23 cellular contexts compared by ENCODE assay signal in the genomic region with DNA sequence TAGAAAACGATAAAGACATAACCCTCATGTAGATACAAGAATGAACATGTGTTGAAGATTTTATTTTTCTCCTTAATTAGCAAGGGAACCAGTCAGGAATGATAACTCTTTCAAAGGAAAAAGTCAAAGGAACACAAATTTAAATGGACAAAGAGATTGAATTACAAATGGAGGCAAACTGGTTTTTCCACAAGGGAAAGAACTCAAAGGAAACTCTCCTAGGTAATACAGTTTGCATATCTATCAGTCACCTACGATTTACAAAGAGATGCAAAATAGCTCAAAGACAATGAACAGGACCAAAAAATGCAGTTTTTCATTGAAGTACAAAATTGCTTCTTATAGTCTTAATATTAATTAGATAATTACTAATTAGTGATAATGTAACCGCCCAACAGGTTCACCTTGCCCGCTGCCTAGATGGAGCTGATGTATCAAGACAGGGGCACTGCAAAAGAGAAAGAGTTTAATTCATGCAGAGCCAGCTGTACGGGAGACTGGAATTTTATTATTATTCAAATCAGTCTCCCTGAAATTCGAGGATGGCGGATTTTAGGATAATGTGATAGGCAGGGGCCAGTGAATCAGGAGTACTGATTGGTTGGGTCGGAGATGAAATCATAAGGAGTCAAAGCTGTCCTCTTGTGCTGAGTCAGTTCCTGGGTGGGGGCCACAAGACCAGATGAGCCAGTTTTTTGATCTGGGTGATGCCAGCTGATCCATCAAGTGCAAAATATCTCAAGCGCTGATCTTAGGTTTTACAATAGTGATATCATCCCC.
DNase-seq lines count a peak whose midpoint lies in the region; ATAC-seq, FAIRE-seq and TF ChIP-seq lines count a peak whose summit lies in the region.
"Had no signal": no experiment of that assay in that cellular context is flagged by ENCODE, and none has a peak within 500 bp of the region (broad histone marks: within the 10 kb centered on the region; RNA-seq: fewer than 3 reads in every experiment).

No MANE protein-coding gene starts in this region.

- dilution Hi-C loops in keratinocyte (cut with MboI; ENCODE audit: extremely low pct_ligation_motif_present, low sequenced_read_pairs) = no loop called here

- no peaks in the 10 kb centered on the region for H3K36me3 Mint-ChIP-seq in activated T-cell treated with anti-CD3 and anti-CD28 coated beads, Interleukin-2, amount 50 U/mL, for 4 hours (ENCODE audit: insufficient read depth)

- no peak for FAIRE-seq in keratinocyte (lab: Jason Lieb, UNC)
- FAIRE-seq: H54 had no signal

- H3K9me3 ChIP-seq in keratinocyte (ENCODE audit: control insufficient read depth, low read depth, low read length) (no peaks in the 10 kb centered on the region), uterus (no peaks in the 10 kb centered on the region)
- H3K9me3 ChIP-seq: Peyer's patch had no signal

- no peak overlapping the region for H3K9ac ChIP-seq in keratinocyte (ENCODE audit: control insufficient read depth, extremely low read depth, insufficient read depth, low read length)
- H3K9ac ChIP-seq: KMS-11 had no signal

- TF ChIP-seq POLR2A in uterus (IDR thresholded peaks at IDR 0.05) = no peak

- H3K4me1 ChIP-seq in keratinocyte (ENCODE audit: control insufficient read depth, extremely low read depth, insufficient read depth, low read length) (peaks cover 9% of the 10 kb centered on the region), uterus (no peaks in the 10 kb centered on the region)
- H3K4me1 ChIP-seq: Peyer's patch had no signal

- no peak overlapping the region for H3K4me3 Mint-ChIP-seq in activated T-cell treated with anti-CD3 and anti-CD28 coated beads, Interleukin-2, amount 50 U/mL, for 4 hours
- H3K4me3 Mint-ChIP-seq: activated CD4-positive, alpha-beta T cell treated with anti-CD3 and anti-CD28 coated beads, Interleukin-2, amount 10 ng/mL, durations not matched to agents 7 days and 5 days; activated naive CD8-positive, alpha-beta T cell treated with anti-CD3 and anti-CD28 coated beads for 36 hours; T-helper 17 cell had no signal

- intact Hi-C loops in uterus (cut with DNase I; ENCODE audit: low total_unique reads) = no loop called here

- no peak for TF ChIP-seq CTCF in epithelial cell of esophagus (IDR thresholded peaks at IDR 0.05; ENCODE audit: insufficient read depth, low read depth, low read length, missing control alignments)
- no peak for TF ChIP-seq CTCF in keratinocyte (optimal IDR thresholded peaks at IDR 0.05 in 1 of 3, IDR thresholded peaks at IDR 0.05 in 1 of 3, conservative IDR thresholded peaks at IDR 0.05 in 1 of 3; ENCODE audit: extremely low read depth in 1 of 3, insufficient read depth in 2 of 3, low read length in 3 of 3)
- no peak for TF ChIP-seq CTCF in uterus (IDR thresholded peaks at IDR 0.05)

- peak overlapping the region; percentile 49 for H2AFZ ChIP-seq in keratinocyte (ENCODE audit: control insufficient read depth, low read length)

- no peaks in the 10 kb centered on the region for H3K9me1 ChIP-seq in keratinocyte (ENCODE audit: control insufficient read depth, extremely low read depth, insufficient read depth, low read length)

- no peaks in the 10 kb centered on the region for H3K79me2 ChIP-seq in keratinocyte (ENCODE audit: control insufficient read depth, insufficient read depth, low read length)

- no peak overlapping the region for H3K4me2 ChIP-seq in keratinocyte (ENCODE audit: control insufficient read depth, extremely low read depth, insufficient read depth, low read depth, low read length)
- H3K4me2 ChIP-seq: KMS-11 had no signal

- no peaks in the 10 kb centered on the region for H3K27me3 Mint-ChIP-seq in activated T-cell treated with anti-CD3 and anti-CD28 coated beads, Interleukin-2, amount 50 U/mL, for 4 hours (ENCODE audit: low read depth)
- H3K27me3 Mint-ChIP-seq: activated CD4-positive, alpha-beta T cell treated with anti-CD3 and anti-CD28 coated beads, Interleukin-2, amount 10 ng/mL, durations not matched to agents 7 days and 5 days; activated naive CD8-positive, alpha-beta T cell treated with anti-CD3 and anti-CD28 coated beads for 36 hours; T-helper 17 cell had no signal

- ATAC-seq in activated T-cell treated with anti-CD3 and anti-CD28 coated beads, Interleukin-2, amount 50 U/mL, for 4 hours = no peak
- ATAC-seq: left ventricle myocardium superior, sciatic nerve, T-helper 17 cell had no signal

- H3K27me3 ChIP-seq in keratinocyte (ENCODE audit: control insufficient read depth, extremely low read depth, insufficient read depth, low read length) = no peaks in the 10 kb centered on the region
- H3K27me3 ChIP-seq in uterus = no peaks in the 10 kb centered on the region
- H3K27me3 ChIP-seq: Peyer's patch had no signal

- H3K4me1 Mint-ChIP-seq in activated T-cell treated with anti-CD3 and anti-CD28 coated beads, Interleukin-2, amount 50 U/mL, for 4 hours (ENCODE audit: low read depth) = no peaks in the 10 kb centered on the region
- H3K4me1 Mint-ChIP-seq: activated CD4-positive, alpha-beta T cell treated with anti-CD3 and anti-CD28 coated beads, Interleukin-2, amount 10 ng/mL, durations not matched to agents 7 days and 5 days; activated naive CD8-positive, alpha-beta T cell treated with anti-CD3 and anti-CD28 coated beads for 36 hours had no signal

- peaks cover 7% of the 10 kb centered on the region for H3K9me3 Mint-ChIP-seq in activated T-cell treated with anti-CD3 and anti-CD28 coated beads, Interleukin-2, amount 50 U/mL, for 4 hours

- H4K20me1 ChIP-seq in keratinocyte (ENCODE audit: control insufficient read depth, extremely low read depth, insufficient read depth, low read length) = no peaks in the 10 kb centered on the region

- no peak overlapping the region for H3K4me3 ChIP-seq in epithelial cell of esophagus (ENCODE audit: low read length)
- no peak overlapping the region for H3K4me3 ChIP-seq in keratinocyte (ENCODE audit: control insufficient read depth in 2 of 3, extremely low read depth in 1 of 3, insufficient read depth in 2 of 3, low read depth in 1 of 3, low read length in 3 of 3)
- no peak overlapping the region for H3K4me3 ChIP-seq in uterus
- H3K4me3 ChIP-seq: Peyer's patch had no signal

- H3K36me3 ChIP-seq in keratinocyte (ENCODE audit: control insufficient read depth in 2 of 2, extremely low read depth in 1 of 2, insufficient read depth in 2 of 2, low read length in 2 of 2) (no peaks in the 10 kb centered on the region), uterus (no peaks in the 10 kb centered on the region)
- H3K36me3 ChIP-seq: Peyer's patch had no signal

- peak; percentile 66 for DNase-seq in ELF-1 (ENCODE audit: low read depth, low spot score)
- DNase-seq in NCI-H510A treated with DMSO at 0.1 percent for 48 hours (lab: John Stamatoyannopoulos, UW) = peak; percentile 89
- DNase-seq in epithelial cell of esophagus (ENCODE audit: low read depth) = peak; percentile 88
- DNase-seq in keratinocyte (ENCODE audit: low read depth, low spot score) = peak; percentile 26
- no peak for DNase-seq in activated T-cell treated with anti-CD3 and anti-CD28 coated beads, Interleukin-2, amount 50 U/mL, for 4 hours
- DNase-seq in NCI-H1436 treated with DMSO at 0.1 percent for 48 hours (lab: John Stamatoyannopoulos, UW) = no peak
- no peak for DNase-seq in epidermal melanocyte (ENCODE audit: insufficient read length, low spot score)
- no peak for DNase-seq in uterus
- DNase-seq: activated CD4-positive, alpha-beta T cell treated with anti-CD3 and anti-CD28 coated beads, Interleukin-2, amount 10 ng/mL, durations not matched to agents 7 days and 5 days; activated naive CD8-positive, alpha-beta T cell treated with anti-CD3 and anti-CD28 coated beads for 36 hours; cerebellar nuclear complex; effector CD4-positive, alpha-beta T cell; left ventricle myocardium superior; NCI-H187; NCI-H345; NK-92 treated with Interleukin-12 subunit alpha and Interleukin-12 subunit beta, amount 100 ng/mL, for 24 hours; Peyer's patch; posterior cingulate gyrus; T-helper 17 cell had no signal

- no peak overlapping the region for H3K27ac ChIP-seq in keratinocyte (ENCODE audit: control insufficient read depth, insufficient read depth, low read length)
- H3K27ac ChIP-seq in uterus = no peak overlapping the region
- H3K27ac ChIP-seq: C4-2B, KMS-11, Peyer's patch had no signal

Comparison
In these comparisons a context has a peak if more than half of its experiments do, and no peak if none do; other contexts are left out.
1. DNase-seq: peak in ELF-1 (single experiment), NCI-H510A treated with DMSO at 0.1 percent for 48 hours (single experiment), epithelial cell of esophagus (single experiment) and keratinocyte (single experiment); none in activated T-cell treated with anti-CD3 and anti-CD28 coated beads, Interleukin-2, amount 50 U/mL, for 4 hours (single experiment), NCI-H1436 treated with DMSO at 0.1 percent for 48 hours (single experiment), epidermal melanocyte (single experiment) and uterus (0 of 2).